In genomic region chr6:43274916-43275597, GRCh38 we compare ENCODE assay signal across 8 cellular contexts. TPM values are rescaled to one million over a fixed set of nuclear protein-coding genes. Genes with fewer than 3 reads are reported as not detected.
DNase-seq lines count a peak whose midpoint lies in the region; ATAC-seq and TF ChIP-seq lines count a peak whose summit lies in the region.

No MANE protein-coding gene starts in this region.

- no peaks in the 10 kb centered on the region for H4K20me1 ChIP-seq in PC-9 (ENCODE audit: insufficient read depth)

- no peak for ATAC-seq in GM18517 (IDR thresholded peaks at IDR 0.05; ENCODE audit: unreplicated experiment)
- no peak for ATAC-seq in HG03097 (IDR thresholded peaks at IDR 0.05; ENCODE audit: low FRiP score, unreplicated experiment)

- no peak overlapping the region for H3K27ac ChIP-seq in PC-9

- peak; percentile 85 for DNase-seq in H7
- peak; percentile 65 for DNase-seq in activated CD8-positive, alpha-beta memory T cell treated with anti-CD3 and anti-CD28 coated beads, Interleukin-2, amount 50 U/mL, for 48 hours
- DNase-seq in germinal center (ENCODE audit: low spot score): peak; percentile 56
- peak; percentile 40 to 50 for DNase-seq in stimulated activated CD4-positive, alpha-beta T cell treated with anti-CD3 and anti-CD28 coated beads, Interleukin-2, amount 100 ng/mL, for 24 hours
- DNase-seq in NCI-H2227 (lab: John Stamatoyannopoulos, UW; ENCODE audit: unreplicated experiment): no peak
- no peak for DNase-seq in PC-9

- intact Hi-C loops in PC-9 (cut with micrococcal nuclease; ENCODE audit: unreplicated experiment): no loop called here

- no peaks in the 10 kb centered on the region for H3K9me2 ChIP-seq in PC-9 (ENCODE audit: insufficient read depth)

- no peaks in the 10 kb centered on the region for H3K9me3 ChIP-seq in PC-9 (ENCODE audit: insufficient read depth, low read depth)

- POLR2A ChIA-PET in PC-9 (lab: Charles Lee; ENCODE audit: unreplicated experiment): no interaction called here

- no TSS peak for BruUV-seq in PC-9 (replicated peaks; lab: Mats Ljungman, UMichigan)

- H3K27me3 ChIP-seq in H7 (ENCODE audit: control insufficient read depth, insufficient read depth, low read length) (peaks cover 53% of the 10 kb centered on the region), PC-9 (ENCODE audit: insufficient read depth, low read depth) (no peaks in the 10 kb centered on the region)

- CTCF ChIA-PET in PC-9 (lab: Charles Lee): interaction anchor here (0.6 kb wide), 1 partner anchor 160 kb away, joined by 3 read pairs; no protein-coding TSS in a partner anchor

- TF ChIP-seq CTCF in PC-9 (conservative IDR thresholded peaks at IDR 0.05): no peak

- no peaks in the 10 kb centered on the region for H3K36me3 ChIP-seq in H7 (replicated peaks; ENCODE audit: control insufficient read depth, insufficient read depth, low read length)
- H3K36me3 ChIP-seq in PC-9 (ENCODE audit: low read depth): no peaks in the 10 kb centered on the region

- no peaks in the 10 kb centered on the region for H3K79me2 ChIP-seq in PC-9 (ENCODE audit: low read depth)

- H2AFZ ChIP-seq in PC-9: no peak overlapping the region

- no peaks in the 10 kb centered on the region for H3F3A ChIP-seq in PC-9 (ENCODE audit: insufficient read depth, low read depth)

- H3K4me2 ChIP-seq in PC-9: no peak overlapping the region

- no peaks in the 10 kb centered on the region for H3K4me1 ChIP-seq in PC-9 (replicated peaks; ENCODE audit: insufficient read depth)

- H3K4me3 ChIP-seq in H7 (ENCODE audit: insufficient read depth, low read depth, low read length): peak overlapping the region; percentile 43
- H3K4me3 ChIP-seq in PC-9: no peak overlapping the region

RNA-seq across cellular contexts. Expression of gene SLC22A7, which starts 23.0 kb away (rescaled TPM):
- total RNA-seq in H7 (2014; rRNA removed; shearing (Covaris generic)): not detected in 2 replicates
- not detected in 2 replicates for total RNA-seq in PC-9 (2021)

RNA-seq across cellular contexts. Expression of gene TTBK1, which starts 31.8 kb away (rescaled TPM):
- not detected in 2 replicates for total RNA-seq in H7 (2014; rRNA removed; shearing (Covaris generic))
- total RNA-seq in PC-9 (2021): 0.07 and 0.15 TPM in 2 replicates

RNA-seq across cellular contexts. Expression of gene CRIP3, which starts 33.6 kb away (rescaled TPM):
- 20.1 and 28.1 TPM in 2 replicates for total RNA-seq in H7 (2014; rRNA removed; shearing (Covaris generic))
- total RNA-seq in PC-9 (2021): 5.7 and 10.0 TPM in 2 replicates

RNA-seq across cellular contexts. Expression of gene DNPH1, which starts 45.8 kb away (rescaled TPM):
- total RNA-seq in H7 (2014; rRNA removed; shearing (Covaris generic)): 73.6 and 85.3 TPM in 2 replicates
- total RNA-seq in PC-9 (2021): 43.5 and 57.0 TPM in 2 replicates

Comparison
In these comparisons a context has a peak if more than half of its experiments do, and no peak if none do; other contexts are left out.
1. DNase-seq: peak in H7 (single experiment), activated CD8-positive, alpha-beta memory T cell treated with anti-CD3 and anti-CD28 coated beads, Interleukin-2, amount 50 U/mL, for 48 hours (single experiment), germinal center (single experiment) and stimulated activated CD4-positive, alpha-beta T cell treated with anti-CD3 and anti-CD28 coated beads, Interleukin-2, amount 100 ng/mL, for 24 hours (2 of 2); none in NCI-H2227 (single experiment) and PC-9 (0 of 2).